Comparison of ENCODE assay signal across 10 cellular contexts in genomic region chr3:30642715-30643361, GRCh38. TPM values are rescaled to one million over a fixed set of nuclear protein-coding genes. Genes with fewer than 3 reads are reported as not detected.
DNase-seq lines count a peak whose midpoint lies in the region; ATAC-seq and TF ChIP-seq lines count a peak whose summit lies in the region.
"Had no signal": no experiment of that assay in that cellular context is flagged by ENCODE, and none has a peak within 500 bp of the region (broad histone marks: within the 10 kb centered on the region; RNA-seq: fewer than 3 reads in every experiment).

No MANE protein-coding gene starts in this region.

- peaks cover 38 to 74% of the 10 kb centered on the region in 2 experiments for H3K79me1 ChIP-seq in IMR-90 (ENCODE audit: low read depth in 1 of 2, low read length in 2 of 2)

- H3K9ac ChIP-seq in IMR-90 (ENCODE audit: low read depth, low read length) (no peak overlapping the region), PC-3 (ENCODE audit: low read length) (no peak overlapping the region)

- H4K91ac ChIP-seq in IMR-90 (ENCODE audit: insufficient read depth, low read depth, low read length) = peak overlapping the region; percentile 17; the same call in 1 of the 2 replicates

- peaks cover 11% of the 10 kb centered on the region for H3K9me1 ChIP-seq in IMR-90 (ENCODE audit: insufficient read depth, low read length)

- H2BK5ac ChIP-seq in IMR-90 (ENCODE audit: low read depth, low read length, poor library complexity, severe bottlenecking) = peak overlapping the region; percentile 57

- in situ Hi-C loops in IMR-90 (cut with MboI; ENCODE audit: low sequenced_read_pairs) = no loop called here

- 0 out of 2 replicates have a peak overlapping the region, but pooled peaks have one; percentile 24 for H2BK120ac ChIP-seq in IMR-90 (ENCODE audit: low read depth, low read length)

- H3K4ac ChIP-seq in IMR-90 (ENCODE audit: low read depth, low read length) = peak overlapping the region; percentile 42; the same call in 1 of the 2 replicates

- no TSS peak for BruUV-seq in IMR-90 (replicated peaks; lab: Mats Ljungman, UMichigan)
- no TSS peak for BruUV-seq in PC-3 (replicated peaks; lab: Mats Ljungman, UMichigan)

- intact Hi-C loops in CD8-positive, alpha-beta T cell (cut with DNase I, micrococcal nuclease) = loop anchor here (2.0 to 5.0 kb wide), 3 partner anchors 14 to 36 kb away; partner anchors contain the start of gene TGFBR2 (in 1 of the 2)
- intact Hi-C loops in IMR-90 (cut with micrococcal nuclease) (no loop called here), adrenal gland (cut with DNase I) (no loop called here), natural killer cell (cut with micrococcal nuclease) (no loop called here), PC-3 (cut with micrococcal nuclease) (no loop called here)

- H3K27me3 ChIP-seq in CD8-positive, alpha-beta T cell (ENCODE audit: insufficient read depth, low read length) = no peaks in the 10 kb centered on the region
- H3K27me3 ChIP-seq in IMR-90 (ENCODE audit: control insufficient read depth, insufficient read depth, low read length) (no peaks in the 10 kb centered on the region), adrenal gland (no peaks in the 10 kb centered on the region), PC-3 (ENCODE audit: low read length) (no peaks in the 10 kb centered on the region)
- H3K27me3 ChIP-seq: foreskin keratinocyte, pancreas had no signal

- H2AK5ac ChIP-seq in IMR-90 (ENCODE audit: low read depth, low read length) = peak overlapping the region; percentile 17; the same call in 1 of the 2 replicates

- peak overlapping the region; percentile 9; the same call in 1 of the 2 replicates for H2BK20ac ChIP-seq in IMR-90 (ENCODE audit: low read depth, low read length)

- 0 out of 3 replicates have a peak overlapping the region, but pooled peaks have one; percentile 56 for H2BK15ac ChIP-seq in IMR-90 (ENCODE audit: low read depth, low read length)

- peaks cover 28% of the 10 kb centered on the region for H3K36me3 ChIP-seq in CD8-positive, alpha-beta T cell (ENCODE audit: insufficient read depth, low read length)
- H3K36me3 ChIP-seq in IMR-90 (ENCODE audit: control insufficient read depth, insufficient read depth, low read length) (peaks cover 15% of the 10 kb centered on the region), adrenal gland (replicated peaks in 1 of 2) (peaks cover 0 to 27% of the 10 kb centered on the region in 2 donors), PC-3 (ENCODE audit: low read depth, low read length) (peaks cover 32% of the 10 kb centered on the region)

- H2AK9ac ChIP-seq in IMR-90 (replicated peaks; ENCODE audit: low read depth, low read length, poor library complexity) = no peak overlapping the region

- no peak for DNase-seq in CD8-positive, alpha-beta T cell
- DNase-seq in IMR-90 (no peak), adrenal gland (no peak), natural killer cell (no peak), PC-3 (no peak), pons (ENCODE audit: low spot score) (no peak)
- DNase-seq: foreskin keratinocyte, pancreas had no signal

- H3K56ac ChIP-seq in IMR-90 (ENCODE audit: extremely low read depth, insufficient read depth, low read length) = no peak overlapping the region

- H3K4me3 Mint-ChIP-seq in CD8-positive, alpha-beta T cell = peak overlapping the region; percentile 59
- H3K4me3 Mint-ChIP-seq in natural killer cell = peak overlapping the region; percentile 62

- H3K9me3 ChIP-seq in CD8-positive, alpha-beta T cell (ENCODE audit: low read length) = no peaks in the 10 kb centered on the region
- H3K9me3 ChIP-seq in IMR-90 (ENCODE audit: control insufficient read depth, insufficient read depth, low read length) (no peaks in the 10 kb centered on the region), adrenal gland (replicated peaks in 1 of 3) (no peaks in the 10 kb centered on the region), PC-3 (ENCODE audit: low read length) (no peaks in the 10 kb centered on the region)
- H3K9me3 ChIP-seq: pancreas had no signal

- H2AFZ ChIP-seq in IMR-90 (replicated peaks; ENCODE audit: low read length, poor library complexity) (no peak overlapping the region), PC-3 (ENCODE audit: low read length) (no peak overlapping the region)

- no peaks in the 10 kb centered on the region for H3F3A ChIP-seq in PC-3 (ENCODE audit: low read length, unreplicated experiment)

- peak overlapping the region; percentile 57; the same call in 1 of the 2 replicates for H3K14ac ChIP-seq in IMR-90 (replicated peaks; ENCODE audit: low read depth, low read length)

- TF ChIP-seq POLR2A in IMR-90 (IDR thresholded peaks at IDR 0.05; ENCODE audit: low read depth, low read length) (no peak), adrenal gland (IDR thresholded peaks at IDR 0.05) (no peak)

- no peaks in the 10 kb centered on the region for H3K27me3 Mint-ChIP-seq in CD8-positive, alpha-beta T cell (ENCODE audit: low read depth)
- no peaks in the 10 kb centered on the region for H3K27me3 Mint-ChIP-seq in natural killer cell (ENCODE audit: low read depth in 2 of 2)

- H3K23ac ChIP-seq in IMR-90 (ENCODE audit: low read depth, low read length) = peak overlapping the region; percentile 70; the same call in 1 of the 2 replicates

- CTCF ChIA-PET in CD8-positive, alpha-beta T cell (lab: Charles Lee) = interaction anchor here (0.7 to 2.6 kb wide), 6 partner anchors 10 to 37 kb away, joined by 3 to 10 read pairs (median 6); partner anchors contain the start of gene TGFBR2
- CTCF ChIA-PET in IMR-90 (lab: Yijun Ruan, JAX) (interaction anchor here (1.0 to 1.2 kb wide), 2 partner anchors 13 to 16 kb away, joined by 3 to 5 read pairs; no protein-coding TSS in a partner anchor), PC-3 (lab: Charles Lee) (no interaction called here)

- H3K79me2 ChIP-seq in PC-3 (ENCODE audit: low read length) = peaks cover 64% of the 10 kb centered on the region

- no peak overlapping the region for H3K4me3 ChIP-seq in CD8-positive, alpha-beta T cell (ENCODE audit: low read depth, low read length)
- H3K4me3 ChIP-seq in IMR-90 (ENCODE audit: insufficient read depth, low read depth, low read length) (no peak overlapping the region), adrenal gland (peak overlapping the region in 1 of 4 donors; percentile 12), PC-3 (ENCODE audit: low read length) (no peak overlapping the region)
- H3K4me3 ChIP-seq: pancreas had no signal

- POLR2A ChIA-PET in CD8-positive, alpha-beta T cell (lab: Charles Lee) = interaction anchor here (1.0 to 10.8 kb wide), 7 partner anchors 9 to 38 kb away, joined by 3 to 117 read pairs (median 4); partner anchors contain the start of gene TGFBR2
- POLR2A ChIA-PET in IMR-90 (lab: Charles Lee; ENCODE audit: unreplicated experiment) (no interaction called here), PC-3 (lab: Charles Lee; ENCODE audit: unreplicated experiment) (interaction anchor here (0.7 kb wide), 2 partner anchors 34 to 124 kb away, joined by 4 read pairs; no protein-coding TSS in a partner anchor)

- no peak for TF ChIP-seq RAD21 in IMR-90 (IDR thresholded peaks at IDR 0.05; ENCODE audit: low read length)

- 60% methylated on average over 1 of the region's 4 CpGs; no CpG with 5 or more reads in 1 of the 2 experiments for WGBS in IMR-90 (ENCODE audit: extremely low coverage in 2 of 2, insufficient read length in 1 of 2), 2 experiments
- WGBS in adrenal gland, 4 donors = 34 to 45% (median 40%) methylated on average over 4 of the region's 4 CpGs

- dilution Hi-C loops in IMR-90 (cut with HindIII; ENCODE audit: low sequenced_read_pairs, unreplicated experiment) = no loop called here

- peak overlapping the region; percentile 19; the same call in 1 of the 2 replicates for H3K18ac ChIP-seq in IMR-90 (ENCODE audit: low read depth, low read length)

- 0 out of 4 replicates have a peak overlapping the region, but pooled peaks of 1 of the 2 experiments have one; percentile 32 for H4K8ac ChIP-seq in IMR-90 (ENCODE audit: low read depth in 2 of 2, low read length in 2 of 2)

- H4K20me1 ChIP-seq in IMR-90 (ENCODE audit: insufficient read depth, low read length) = peaks cover 3% of the 10 kb centered on the region; the same call in 1 of the 2 replicates
- no peaks in the 10 kb centered on the region for H4K20me1 ChIP-seq in PC-3 (ENCODE audit: low read length)

- no peak for TF ChIP-seq CTCF in CD8-positive, alpha-beta T cell (IDR thresholded peaks at IDR 0.05)
- TF ChIP-seq CTCF in IMR-90 (conservative IDR thresholded peaks at IDR 0.05; ENCODE audit: low read depth, low read length) (no peak), adrenal gland (IDR thresholded peaks at IDR 0.05) (no peak), natural killer cell (IDR thresholded peaks at IDR 0.05) (no peak), PC-3 (conservative IDR thresholded peaks at IDR 0.05; ENCODE audit: low read depth, low read length) (no peak)

- H3K27ac Mint-ChIP-seq in CD8-positive, alpha-beta T cell = peak overlapping the region; percentile 92
- H3K27ac Mint-ChIP-seq in natural killer cell = peak overlapping the region; percentile 75 to 84

- no peaks in the 10 kb centered on the region for H3K9me2 ChIP-seq in PC-3 (replicated peaks; ENCODE audit: low read length)

- peaks cover 49% of the 10 kb centered on the region for H3K36me3 Mint-ChIP-seq in CD8-positive, alpha-beta T cell
- peaks cover 13% of the 10 kb centered on the region for H3K36me3 Mint-ChIP-seq in natural killer cell

- H3K4me1 ChIP-seq in CD8-positive, alpha-beta T cell (ENCODE audit: insufficient read depth, low read length) = peaks cover 100% of the 10 kb centered on the region
- peaks cover 20% of the 10 kb centered on the region for H3K4me1 ChIP-seq in IMR-90 (ENCODE audit: control insufficient read depth, insufficient read depth, low read length)
- peaks cover 34 to 99% of the 10 kb centered on the region in 2 donors for H3K4me1 ChIP-seq in adrenal gland (replicated peaks in 1 of 2)
- H3K4me1 ChIP-seq in PC-3 (ENCODE audit: insufficient read depth, low read length) = no peaks in the 10 kb centered on the region

- peaks cover 94% of the 10 kb centered on the region for H3K4me1 Mint-ChIP-seq in CD8-positive, alpha-beta T cell (ENCODE audit: low read depth)
- H3K4me1 Mint-ChIP-seq in natural killer cell = peaks cover 82 to 96% of the 10 kb centered on the region in 2 donors

- H3K9me3 Mint-ChIP-seq in CD8-positive, alpha-beta T cell = no peaks in the 10 kb centered on the region
- no peaks in the 10 kb centered on the region for H3K9me3 Mint-ChIP-seq in natural killer cell

- peak overlapping the region; percentile 9 for H4K5ac ChIP-seq in IMR-90 (ENCODE audit: low read depth, low read length)

- peak overlapping the region; percentile 50 for H3K27ac ChIP-seq in CD8-positive, alpha-beta T cell (ENCODE audit: low read depth, low read length)
- H3K27ac ChIP-seq in IMR-90 (ENCODE audit: insufficient read depth, low read length) (peak overlapping the region; percentile 43; the same call in 1 of the 2 replicates), adrenal gland (peak overlapping the region in 4 of 5 donors; percentile 38 to 70 (median 64)), PC-3 (ENCODE audit: low read length) (no peak overlapping the region)
- H3K27ac ChIP-seq: foreskin keratinocyte had no signal

- H3K4me2 ChIP-seq in IMR-90 (ENCODE audit: low read depth, low read length) (no peak overlapping the region), PC-3 (ENCODE audit: low read length) (no peak overlapping the region)

- ATAC-seq in CD8-positive, alpha-beta T cell = no peak
- no peak for ATAC-seq in IMR-90 (ENCODE audit: low read depth)
- no peak for ATAC-seq in natural killer cell
- ATAC-seq in PC-3 = no peak
- ATAC-seq in HG02571 (IDR thresholded peaks at IDR 0.05; ENCODE audit: unreplicated experiment) = no peak
- ATAC-seq in HG02840 (IDR thresholded peaks at IDR 0.05; ENCODE audit: low FRiP score, unreplicated experiment) = no peak
- ATAC-seq: foreskin keratinocyte, pancreas had no signal

RNA-seq across cellular contexts. Expression of gene TGFBR2, which starts 36.4 kb away (rescaled TPM):
- total RNA-seq in CD8-positive, alpha-beta T cell = 100 to 1,000 TPM; 191 to 197 TPM
- total RNA-seq in IMR-90 (2012; rRNA removed) (87.5 and 89.7 TPM in 2 replicates), adrenal gland (100 to 1,000 TPM; 142 to 296 (median 178) TPM), natural killer cell (100 to 1,000 TPM in 1 of 3 donors, 10 to 100 TPM in 2; 70.4 to 113 (median 99.3) TPM), PC-3 (2014; rRNA removed) (48.2 and 55.9 TPM in 2 replicates)
- polyA plus RNA-seq in IMR-90 (2012; rRNA removed) (58.1 and 63.7 TPM in 2 replicates), adrenal gland (100 to 1,000 TPM in 1 of 3 donors, 10 to 100 TPM in 2; 19.1 to 128 (median 20.8) TPM)
- polyA plus RNA-seq in IMR-90 (2012; cell fraction: cytosol; rRNA removed) = 34.9 and 52.0 TPM in 2 replicates
- polyA plus RNA-seq in IMR-90 (2012; cell fraction: nucleus; rRNA removed; ENCODE audit: low replicate concordance) = 17.3 and 35.9 TPM in 2 replicates

Comparison
In these comparisons a context has a peak if more than half of its experiments do, and no peak if none do; other contexts are left out.
1. intact Hi-C loops: an anchor here in CD8-positive, alpha-beta T cell (2.0 to 5.0 kb wide); none called in IMR-90, adrenal gland, natural killer cell and PC-3.